ENCODE assay signal across 25 cellular contexts in genomic region chr4:152815078-152815477, GRCh38. TPM values are rescaled to one million over a fixed set of nuclear protein-coding genes. Genes with fewer than 3 reads are reported as not detected.
A peak's percentile ranks its signal among the peaks of the same experiment; 100 is the strongest.
DNase-seq lines count a peak whose midpoint lies in the region; ATAC-seq and TF ChIP-seq lines count a peak whose summit lies in the region.
"Had no signal": no experiment of that assay in that cellular context is flagged by ENCODE, and none has a peak within 500 bp of the region (broad histone marks: within the 10 kb centered on the region; RNA-seq: fewer than 3 reads in every experiment).

No MANE protein-coding gene starts in this region.

- H3K27ac Mint-ChIP-seq in CD14-positive monocyte (peak overlapping the region in 5 of 7 donors; percentile 5 to 87 (median 50)), mesothelial cell of epicardium (peak overlapping the region; percentile 7), natural killer cell (no peak overlapping the region)
- H3K27ac Mint-ChIP-seq: activated CD4-positive, alpha-beta T cell treated with anti-CD3 and anti-CD28 coated beads for 36 hours; activated naive CD4-positive, alpha-beta T cell treated with anti-CD3 and anti-CD28 coated beads, Interleukin-2, amount 50 U/mL, for 72 hours; T-helper 2 cell treated with Interferon-gamma antibody and Interleukin-4, amounts not matched to agents 5 μg/mL and 100 μg/mL, for 36 hours had no signal

- H3K4me1 Mint-ChIP-seq in CD14-positive monocyte (peaks cover 57% of the 10 kb centered on the region), mesothelial cell of epicardium (no peaks in the 10 kb centered on the region), natural killer cell (peaks cover 21 to 30% of the 10 kb centered on the region in 2 donors)
- H3K4me1 Mint-ChIP-seq: neural crest cell had no signal

- H3K9me3 Mint-ChIP-seq in CD14-positive monocyte = peaks cover 15 to 38% (median 29%) of the 10 kb centered on the region in 7 donors
- peaks cover 54% of the 10 kb centered on the region for H3K9me3 Mint-ChIP-seq in mesothelial cell of epicardium
- peaks cover 0 to 7% of the 10 kb centered on the region in 2 donors for H3K9me3 Mint-ChIP-seq in natural killer cell

- ATAC-seq in natural killer cell (no peak), GM18907 (IDR thresholded peaks at IDR 0.05; ENCODE audit: unreplicated experiment) (no peak)
- ATAC-seq: activated CD4-positive, alpha-beta T cell treated with anti-CD3 and anti-CD28 coated beads for 36 hours; activated naive CD4-positive, alpha-beta T cell treated with anti-CD3 and anti-CD28 coated beads, Interleukin-2, amount 50 U/mL, for 72 hours; sciatic nerve; stimulated activated naive CD8-positive, alpha-beta T cell treated with anti-CD3 and anti-CD28 coated beads, Interleukin-15, Interleukin-2, amounts not matched to agents 100 U/mL and 50 U/mL, for 24 hours had no signal

- TF ChIP-seq CTCF in CD14-positive monocyte (IDR thresholded peaks at IDR 0.05) (no peak), mesothelial cell of epicardium (IDR thresholded peaks at IDR 0.05; ENCODE audit: unreplicated experiment) (no peak), GM13977 (IDR thresholded peaks at IDR 0.05; ENCODE audit: extremely low read depth, insufficient read depth, missing control alignments) (no peak), natural killer cell (IDR thresholded peaks at IDR 0.05) (no peak)

- intact Hi-C loops in CD14-positive monocyte (cut with micrococcal nuclease) = no loop called here
- intact Hi-C loops in natural killer cell (cut with micrococcal nuclease) = no loop called here

- H3K27me3 Mint-ChIP-seq in CD14-positive monocyte (ENCODE audit: low read depth in 3 of 3) (peaks cover 0 to 2% (median 0%) of the 10 kb centered on the region in 3 donors), mesothelial cell of epicardium (ENCODE audit: low read depth) (no peaks in the 10 kb centered on the region), natural killer cell (ENCODE audit: low read depth in 2 of 2) (no peaks in the 10 kb centered on the region)
- H3K27me3 Mint-ChIP-seq: activated CD4-positive, alpha-beta T cell treated with anti-CD3 and anti-CD28 coated beads for 36 hours had no signal

- peaks cover 36 to 53% of the 10 kb centered on the region in 2 donors for H3K36me3 Mint-ChIP-seq in CD14-positive monocyte
- H3K36me3 Mint-ChIP-seq in mesothelial cell of epicardium = peaks cover 65% of the 10 kb centered on the region
- no peaks in the 10 kb centered on the region for H3K36me3 Mint-ChIP-seq in natural killer cell

- in situ Hi-C loops in GM13977 (cut with MboI; ENCODE audit: low pct_unique_long_range_greater_than_20kb, low sequenced_read_pairs, unreplicated experiment) = no loop called here

- H3K4me3 Mint-ChIP-seq in CD14-positive monocyte (peak overlapping the region in 1 of 2 donors; percentile 44), mesothelial cell of epicardium (no peak overlapping the region), natural killer cell (no peak overlapping the region)
- H3K4me3 Mint-ChIP-seq: activated CD4-positive, alpha-beta T cell treated with anti-CD3 and anti-CD28 coated beads for 36 hours; neural crest cell; T-helper 2 cell treated with Interferon-gamma antibody and Interleukin-4, amounts not matched to agents 5 μg/mL and 100 μg/mL, for 36 hours had no signal

- DNase-seq in CD14-positive monocyte (ENCODE audit: low spot score) = no peak
- DNase-seq in MV-4-11 (lab: John Stamatoyannopoulos, UW) = peak; percentile 44
- peak; percentile 75 for DNase-seq in fibroblast of peridontal ligament (ENCODE audit: extremely low read depth)
- DNase-seq in mesothelial cell of epicardium (ENCODE audit: low spot score in 2 of 2, unreplicated experiment in 2 of 2) = no peak
- no peak for DNase-seq in GM13977 (ENCODE audit: low spot score)
- DNase-seq in stimulated activated CD4-positive, alpha-beta T cell treated with anti-CD3 and anti-CD28 coated beads, Interleukin-2, amount 100 ng/mL, for 48 hours = no peak
- no peak for DNase-seq in natural killer cell
- DNase-seq: activated CD4-positive, alpha-beta T cell treated with anti-CD3 and anti-CD28 coated beads for 36 hours; activated T-cell treated with anti-CD3 and anti-CD28 coated beads for 4 hours; aorta; BE2C; caudate nucleus; dermis blood vessel endothelial cell; esophagus squamous epithelium; HCEC 1CT; kidney glomerular epithelial cell; NCI-H1436; NCI-H446; OCI-M1; stimulated activated naive CD8-positive, alpha-beta T cell treated with anti-CD3 and anti-CD28 coated beads, Interleukin-15, Interleukin-2, amounts not matched to agents 100 U/mL and 50 U/mL, for 24 hours had no signal

RNA-seq across cellular contexts. Expression of gene ARFIP1, which starts 35.3 kb away (rescaled TPM):
- polyA plus RNA-seq in CD14-positive monocyte = 10 to 100 TPM; 27.2 to 28.4 TPM
- total RNA-seq in mesothelial cell of epicardium = 25.1 to 26.7 TPM (median 26.2 TPM) in 3 replicates
- total RNA-seq in natural killer cell = 10 to 100 TPM; 13.7 to 20.6 (median 14.6) TPM

RNA-seq across cellular contexts. Expression of gene TIGD4, which starts 35.5 kb away (rescaled TPM):
- polyA plus RNA-seq in CD14-positive monocyte = under 1 TPM; 0.07 to 0.08 TPM
- 0.43 to 0.65 TPM (median 0.58 TPM) in 3 replicates for total RNA-seq in mesothelial cell of epicardium
- not detected for total RNA-seq in natural killer cell
- polyA plus RNA-seq: aorta had no signal

Comparison
In these comparisons a context has a peak if more than half of its experiments do, and no peak if none do; other contexts are left out.
1. DNase-seq: peak in MV-4-11 (single experiment) and fibroblast of peridontal ligament (single experiment); none in CD14-positive monocyte (single experiment), mesothelial cell of epicardium (0 of 2), GM13977 (single experiment), stimulated activated CD4-positive, alpha-beta T cell treated with anti-CD3 and anti-CD28 coated beads, Interleukin-2, amount 100 ng/mL, for 48 hours (0 of 2) and natural killer cell (single experiment).
2. H3K27ac Mint-ChIP-seq: peak in CD14-positive monocyte (5 of 7) and mesothelial cell of epicardium (single experiment); none in natural killer cell (0 of 2).